33 cellular contexts compared by ENCODE assay signal in genomic region chr5:181138258-181138657, GRCh38. TPM values are rescaled to one million over a fixed set of nuclear protein-coding genes. Genes with fewer than 3 reads are reported as not detected.
DNase-seq lines count a peak whose midpoint lies in the region; ATAC-seq, FAIRE-seq and TF ChIP-seq lines count a peak whose summit lies in the region.
"Had no signal": no experiment of that assay in that cellular context is flagged by ENCODE, and none has a peak within 500 bp of the region (broad histone marks: within the 10 kb centered on the region; RNA-seq: fewer than 3 reads in every experiment).

No MANE protein-coding gene starts in this region.

- no peak overlapping the region for H3K4me2 ChIP-seq in K562 (ENCODE audit: insufficient read depth, low read length)

- no peaks in the 10 kb centered on the region for H4K20me1 ChIP-seq in K562 (replicated peaks; ENCODE audit: control insufficient read depth, insufficient read depth, low read length)

- TF ChIP-seq POLR2A in K562 (conservative IDR thresholded peaks at IDR 0.05) = no peak

- 7% methylated on average over 5 of the region's 5 CpGs for WGBS in K562 (ENCODE audit: insufficient coverage, low coverage, missing lambda C conversion rate)
- 66 to 69% methylated on average over 5 of the region's 5 CpGs for WGBS in aorta, 2 donors

- BruUV-seq in K562 (replicated peaks; lab: Mats Ljungman, UMichigan) = no TSS peak

- H3K36me3 ChIP-seq in K562 (ENCODE audit: control insufficient read depth, insufficient read depth, low read length) (no peaks in the 10 kb centered on the region), aorta (ENCODE audit: control insufficient read depth in 1 of 2, insufficient read depth in 2 of 2, low read length in 1 of 2) (no peaks in the 10 kb centered on the region)
- H3K36me3 ChIP-seq: ovary, right atrium auricular region, spleen, thoracic aorta had no signal

- FAIRE-seq in K562 (lab: Jason Lieb, UNC) = peak; percentile 81
- FAIRE-seq: colon had no signal

- H3K36me3 Mint-ChIP-seq in activated T-cell treated with anti-CD3 and anti-CD28 coated beads, Interleukin-2, amount 50 U/mL, for 24 hours (ENCODE audit: low read depth) = no peaks in the 10 kb centered on the region
- no peaks in the 10 kb centered on the region for H3K36me3 Mint-ChIP-seq in activated naive CD8-positive, alpha-beta T cell treated with anti-CD3 and anti-CD28 coated beads, Interleukin-2, amount 50 U/mL, for 24 hours (ENCODE audit: low read depth)
- H3K36me3 Mint-ChIP-seq: activated naive CD8-positive, alpha-beta T cell treated with anti-CD3 and anti-CD28 coated beads for 36 hours had no signal

- H3K4me1 ChIP-seq in K562 (replicated peaks in 1 of 2; ENCODE audit: control insufficient read depth in 2 of 2, insufficient read depth in 2 of 2, low read length in 2 of 2) = peaks cover under 1 to 8% of the 10 kb centered on the region in 2 experiments; a peak in 4 of 5 replicates
- no peaks in the 10 kb centered on the region for H3K4me1 ChIP-seq in aorta (ENCODE audit: control insufficient read depth in 1 of 2, insufficient read depth in 2 of 2, low read length in 2 of 2)
- H3K4me1 ChIP-seq: body of pancreas, right atrium auricular region had no signal

- no peak overlapping the region for H3K9ac ChIP-seq in K562 (ENCODE audit: insufficient read depth in 1 of 2, low read depth in 2 of 2, low read length in 2 of 2)

- no peak for TF ChIP-seq RAD21 in K562 (CRISPR knock-in tag; conservative IDR thresholded peaks at IDR 0.05 in 1 of 2, IDR thresholded peaks at IDR 0.05 in 1 of 2)

- CTCF ChIA-PET in K562 (lab: Yijun Ruan, JAX; ENCODE audit: low intra/inter-chr PET ratio) = no interaction called here

- no peaks in the 10 kb centered on the region for H3K4me1 Mint-ChIP-seq in activated T-cell treated with anti-CD3 and anti-CD28 coated beads, Interleukin-2, amount 50 U/mL, for 24 hours (ENCODE audit: low read depth)
- no peaks in the 10 kb centered on the region for H3K4me1 Mint-ChIP-seq in activated naive CD8-positive, alpha-beta T cell treated with anti-CD3 and anti-CD28 coated beads, Interleukin-2, amount 50 U/mL, for 24 hours
- H3K4me1 Mint-ChIP-seq: activated naive CD8-positive, alpha-beta T cell treated with anti-CD3 and anti-CD28 coated beads for 36 hours; naive thymus-derived CD8-positive, alpha-beta T cell had no signal

- H3K27ac Mint-ChIP-seq in activated T-cell treated with anti-CD3 and anti-CD28 coated beads, Interleukin-2, amount 50 U/mL, for 24 hours = no peak overlapping the region
- no peak overlapping the region for H3K27ac Mint-ChIP-seq in activated naive CD8-positive, alpha-beta T cell treated with anti-CD3 and anti-CD28 coated beads, Interleukin-2, amount 50 U/mL, for 24 hours
- H3K27ac Mint-ChIP-seq: activated naive CD8-positive, alpha-beta T cell treated with anti-CD3 and anti-CD28 coated beads for 36 hours; CD4-positive, alpha-beta T cell had no signal

- no peak overlapping the region for H3K4me3 Mint-ChIP-seq in activated T-cell treated with anti-CD3 and anti-CD28 coated beads, Interleukin-2, amount 50 U/mL, for 24 hours
- H3K4me3 Mint-ChIP-seq in activated naive CD8-positive, alpha-beta T cell treated with anti-CD3 and anti-CD28 coated beads, Interleukin-2, amount 50 U/mL, for 24 hours = no peak overlapping the region
- H3K4me3 Mint-ChIP-seq: activated naive CD8-positive, alpha-beta T cell treated with anti-CD3 and anti-CD28 coated beads for 36 hours; CD4-positive, alpha-beta T cell; naive thymus-derived CD8-positive, alpha-beta T cell had no signal

- peaks cover 16% of the 10 kb centered on the region for H3K9me3 Mint-ChIP-seq in activated T-cell treated with anti-CD3 and anti-CD28 coated beads, Interleukin-2, amount 50 U/mL, for 24 hours
- H3K9me3 Mint-ChIP-seq in activated naive CD8-positive, alpha-beta T cell treated with anti-CD3 and anti-CD28 coated beads, Interleukin-2, amount 50 U/mL, for 24 hours = peaks cover 5% of the 10 kb centered on the region

- H2AFZ ChIP-seq in K562 (ENCODE audit: low read depth, low read length) = no peak overlapping the region

- TF ChIP-seq CTCF in K562 (IDR thresholded peaks at IDR 0.05 in 2 of 3, conservative IDR thresholded peaks at IDR 0.05 in 1 of 3; ENCODE audit: insufficient read depth in 2 of 3, low read depth in 1 of 3, low read length in 3 of 3) = peak; percentile 20 to 46 (median 22); a peak in 4 of 6 replicates

- H3K27me3 Mint-ChIP-seq in activated T-cell treated with anti-CD3 and anti-CD28 coated beads, Interleukin-2, amount 50 U/mL, for 24 hours = peaks cover 41% of the 10 kb centered on the region
- H3K27me3 Mint-ChIP-seq in activated naive CD8-positive, alpha-beta T cell treated with anti-CD3 and anti-CD28 coated beads, Interleukin-2, amount 50 U/mL, for 24 hours = peaks cover 11% of the 10 kb centered on the region

- DNase-seq in ELR (ENCODE audit: low read depth) (peak; percentile 58), NCI-H226 (peak; percentile 37), K562 (ENCODE audit: extremely low read depth in 1 of 4, low spot score in 3 of 4) (peak in 3 of 4 experiments; percentile 39 to 72 (median 61)), kidney glomerular epithelial cell (lab: John Stamatoyannopoulos, UW) (peak; percentile 4), aorta (no peak)
- no peak for DNase-seq in activated T-cell treated with anti-CD3 and anti-CD28 coated beads, Interleukin-2, amount 50 U/mL, for 24 hours
- no peak for DNase-seq in activated naive CD8-positive, alpha-beta T cell treated with anti-CD3 and anti-CD28 coated beads, Interleukin-2, amount 50 U/mL, for 24 hours
- DNase-seq: activated CD4-positive, alpha-beta T cell treated with anti-CD3 and anti-CD28 coated beads, Interleukin-2, amount 50 U/mL, for 48 hours; activated CD8-positive, alpha-beta memory T cell treated with anti-CD3 and anti-CD28 coated beads, Interleukin-2, amount 50 U/mL, for 48 hours; activated naive CD8-positive, alpha-beta T cell treated with anti-CD3 and anti-CD28 coated beads for 36 hours; body of pancreas; CD4-positive, alpha-beta T cell; DMS153; head of caudate nucleus; naive thymus-derived CD8-positive, alpha-beta T cell; NCI-H1105; NCI-H2029; NCI-H345; NCI-H82; ovary; spleen; stimulated activated CD4-positive, alpha-beta T cell treated with anti-CD3 and anti-CD28 coated beads, Interleukin-4, amount 100 ng/mL, for 24 hours; stimulated activated naive CD4-positive, alpha-beta T cell treated with Interleukin-2 at 50 U/mL for 16 hours; T-helper 2 cell had no signal

- intact Hi-C loops in K562 (cut with micrococcal nuclease) = no loop called here
- intact Hi-C loops in aorta (cut with DNase I) = no loop called here

- H3K27me3 ChIP-seq in K562 (ENCODE audit: control insufficient read depth in 2 of 2, insufficient read depth in 2 of 2, low read length in 2 of 2) (no peaks in the 10 kb centered on the region), aorta (ENCODE audit: control insufficient read depth in 1 of 2, insufficient read depth in 2 of 2, low read length in 1 of 2) (no peaks in the 10 kb centered on the region)
- H3K27me3 ChIP-seq: body of pancreas, ovary, right atrium auricular region had no signal

- TF ChIP-seq EP300 in K562 (IDR thresholded peaks at IDR 0.05; ENCODE audit: low read length) = no peak

- H3K4me3 ChIP-seq in K562 (no peak overlapping the region), aorta (ENCODE audit: low read length in 2 of 2) (no peak overlapping the region)
- H3K4me3 ChIP-seq: body of pancreas, ovary, right atrium auricular region, SK-N-MC, spleen, thoracic aorta had no signal

- H3K9me3 ChIP-seq in K562 (replicated peaks; ENCODE audit: control insufficient read depth, insufficient read depth, low read depth, low read length) (peaks cover 6% of the 10 kb centered on the region; the same call in 1 of the 2 replicates), aorta (ENCODE audit: control insufficient read depth, low read length) (no peaks in the 10 kb centered on the region)
- H3K9me3 ChIP-seq: body of pancreas, ovary, thoracic aorta had no signal

- ATAC-seq in K562 (peak; percentile 76), HG02571 (IDR thresholded peaks at IDR 0.05; ENCODE audit: unreplicated experiment) (no peak), aorta (ENCODE audit: low FRiP score) (no peak)
- no peak for ATAC-seq in activated naive CD8-positive, alpha-beta T cell treated with anti-CD3 and anti-CD28 coated beads, Interleukin-2, amount 50 U/mL, for 24 hours
- ATAC-seq: body of pancreas; naive thymus-derived CD8-positive, alpha-beta T cell had no signal

- H3K9me1 ChIP-seq in K562 (ENCODE audit: control insufficient read depth, insufficient read depth, low read length) = no peaks in the 10 kb centered on the region

- H3K79me2 ChIP-seq in K562 (ENCODE audit: control insufficient read depth, insufficient read depth, low read length) = no peaks in the 10 kb centered on the region

- H3K27ac ChIP-seq in K562 (ENCODE audit: extremely low read depth, low read depth, low read length) (no peak overlapping the region), aorta (ENCODE audit: low read depth in 1 of 2, low read length in 2 of 2) (no peak overlapping the region)
- H3K27ac ChIP-seq: body of pancreas, ovary, right atrium auricular region, SK-N-MC, spleen, thoracic aorta, VCaP had no signal

- POLR2A ChIA-PET in K562 (lab: Yijun Ruan, JAX) = no interaction called here

- in situ Hi-C loops in K562 (cut with MboI) = loop anchor here (10.0 kb wide), 1 partner anchor 193 kb away; no protein-coding TSS in a partner anchor

RNA-seq across cellular contexts. Expression of gene OR2V1, which starts 7.3 kb away (rescaled TPM):
- total RNA-seq in K562 (2011; cell fraction: chromatin; rRNA removed; ENCODE audit: low replicate concordance) = not detected in 2 replicates
- total RNA-seq in K562 (2011; cell fraction: nucleolus; rRNA removed) = not detected in 2 replicates
- total RNA-seq in K562 (2011; cell fraction: nucleoplasm; rRNA removed) = not detected in 2 replicates
- total RNA-seq in K562 (2014; rRNA removed) (0.08 TPM in 1 of 2 replicates, not detected in the other), K562 (2014; rRNA removed; fragmentation: Illumina TruSeq; extraction: Trizol) (0.04 TPM in 1 of 2 replicates, not detected in the other), K562 (2015; rRNA removed; fragmentation: Illumina TruSeq; extraction: Trizol) (not detected in 2 replicates), K562 (2021) (0.07 TPM in 1 of 2 replicates, not detected in the other), aorta (not detected)
- polyA plus RNA-seq in K562 (2011; rRNA removed) (0.05 and 0.15 TPM in 2 replicates), K562 (2014; fragmentation: Illumina TruSeq; extraction: Trizol) (0.10 TPM in 1 of 2 replicates, not detected in the other), K562 (2014; fragmentation: Nextera tagmentation; extraction: Ambion mirVana) (under 1 TPM; 0.15 to 0.28 TPM), K562 (2014; rRNA removed) (0.07 TPM in 1 of 2 replicates, not detected in the other), aorta (not detected)
- polyA plus RNA-seq in K562 (2011; cell fraction: cytosol; rRNA removed) = 0.03 TPM in 2 replicates
- not detected in 2 replicates for polyA plus RNA-seq in K562 (2011; cell fraction: nucleus; rRNA removed)
- polyA plus RNA-seq in K562 (2012) = 0.06 and 0.08 TPM in 2 replicates
- 0.12 TPM in 1 of 2 replicates, not detected in the other for polyA minus RNA-seq in K562 (2011; rRNA and poly(A)+ RNA removed)
- polyA minus RNA-seq in K562 (2011; cell fraction: cytosol; rRNA and poly(A)+ RNA removed) = not detected in 2 replicates
- not detected in 2 replicates for polyA minus RNA-seq in K562 (2011; cell fraction: nucleus; rRNA and poly(A)+ RNA removed)
- total RNA-seq: activated naive CD8-positive, alpha-beta T cell treated with anti-CD3 and anti-CD28 coated beads for 36 hours; body of pancreas; CD4-positive, alpha-beta T cell; H4; HT-29; LHCN-M2; naive thymus-derived CD8-positive, alpha-beta T cell; ovary; right atrium auricular region; spleen; thoracic aorta had no signal
- polyA plus RNA-seq: naive thymus-derived CD8-positive, alpha-beta T cell; ovary; spleen had no signal

RNA-seq across cellular contexts. Expression of gene OR2V2, which starts 9.1 kb away (rescaled TPM):
- total RNA-seq in K562 (2011; cell fraction: chromatin; rRNA removed; ENCODE audit: low replicate concordance) = not detected in 2 replicates
- total RNA-seq in K562 (2011; cell fraction: nucleolus; rRNA removed) = not detected in 2 replicates
- total RNA-seq in K562 (2011; cell fraction: nucleoplasm; rRNA removed) = not detected in 2 replicates
- total RNA-seq in K562 (2014; rRNA removed) = not detected in 2 replicates
- total RNA-seq in K562 (2014; rRNA removed; fragmentation: Illumina TruSeq; extraction: Trizol) = not detected in 2 replicates
- not detected in 2 replicates for total RNA-seq in K562 (2015; rRNA removed; fragmentation: Illumina TruSeq; extraction: Trizol)
- total RNA-seq in K562 (2021) = not detected in 2 replicates
- not detected in 2 replicates for polyA plus RNA-seq in K562 (2011; rRNA removed)
- not detected in 2 replicates for polyA plus RNA-seq in K562 (2011; cell fraction: cytosol; rRNA removed)
- polyA plus RNA-seq in K562 (2011; cell fraction: nucleus; rRNA removed) = not detected in 2 replicates
- not detected in 2 replicates for polyA plus RNA-seq in K562 (2012)
- not detected in 2 replicates for polyA plus RNA-seq in K562 (2014; fragmentation: Illumina TruSeq; extraction: Trizol)
- under 1 TPM in 1 of 2 experiments, not detected in 1; 0.01 TPM for polyA plus RNA-seq in K562 (2014; fragmentation: Nextera tagmentation; extraction: Ambion mirVana)
- polyA plus RNA-seq in K562 (2014; rRNA removed) = not detected in 2 replicates
- not detected in 2 replicates for polyA minus RNA-seq in K562 (2011; rRNA and poly(A)+ RNA removed)
- not detected in 2 replicates for polyA minus RNA-seq in K562 (2011; cell fraction: cytosol; rRNA and poly(A)+ RNA removed)
- polyA minus RNA-seq in K562 (2011; cell fraction: nucleus; rRNA and poly(A)+ RNA removed) = not detected in 2 replicates
- not detected for total RNA-seq in aorta
- polyA plus RNA-seq in aorta = not detected
- total RNA-seq: activated naive CD8-positive, alpha-beta T cell treated with anti-CD3 and anti-CD28 coated beads for 36 hours; body of pancreas; CD4-positive, alpha-beta T cell; H4; HT-29; LHCN-M2; naive thymus-derived CD8-positive, alpha-beta T cell; right atrium auricular region; spleen; thoracic aorta had no signal
- polyA plus RNA-seq: naive thymus-derived CD8-positive, alpha-beta T cell; ovary; spleen had no signal

Comparison
In these comparisons a context has a peak if more than half of its experiments do, and no peak if none do; other contexts are left out.
1. DNase-seq: peak in ELR (single experiment), NCI-H226 (single experiment), K562 (3 of 4) and kidney glomerular epithelial cell (single experiment); none in activated T-cell treated with anti-CD3 and anti-CD28 coated beads, Interleukin-2, amount 50 U/mL, for 24 hours (single experiment), activated naive CD8-positive, alpha-beta T cell treated with anti-CD3 and anti-CD28 coated beads, Interleukin-2, amount 50 U/mL, for 24 hours (single experiment) and aorta (0 of 2).